In the genomic region with DNA sequence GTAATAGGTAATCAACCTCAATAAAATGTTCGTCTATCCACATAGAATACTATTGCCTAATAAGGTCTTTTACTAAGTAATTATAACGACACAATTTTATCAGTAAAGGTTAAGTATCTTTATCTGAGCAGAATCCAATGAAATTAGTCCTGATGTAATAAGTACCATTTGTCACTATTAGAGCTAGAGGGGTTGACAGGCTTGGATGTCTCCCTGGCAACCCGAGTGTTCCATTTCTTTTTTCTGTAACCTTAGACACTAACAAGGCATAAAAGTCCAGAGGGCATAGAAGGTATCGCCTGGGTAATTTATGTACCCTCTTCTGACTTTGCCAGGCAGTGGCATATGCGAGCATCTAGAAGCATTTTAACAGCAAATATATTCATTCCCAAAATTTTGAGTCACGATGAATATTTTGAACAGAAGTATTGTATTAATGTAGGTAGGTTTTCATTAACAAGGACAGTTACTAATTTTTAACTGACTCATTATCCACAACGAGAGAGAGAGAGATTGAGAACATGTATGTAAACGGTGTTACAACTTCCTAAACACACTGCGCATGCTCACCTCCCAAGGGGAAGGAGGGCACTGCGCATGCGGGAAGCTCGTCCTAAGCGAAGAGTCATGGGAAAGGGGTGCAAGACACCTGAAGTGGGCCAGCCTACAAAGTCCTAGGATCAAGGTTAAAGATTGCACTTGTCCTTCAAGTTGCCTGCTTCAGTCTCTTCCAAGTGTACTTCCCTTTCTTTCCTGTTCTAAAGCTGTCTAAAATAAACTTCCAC, we compare ENCODE assay signal across 2 cellular contexts.
TF ChIP-seq lines count a peak whose summit lies in the region.

No MANE protein-coding gene starts in this region.

TF ChIP-seq in SK-N-SH, 30 proteins besides CTCF, POLR2A, EP300 and RAD21 (continued from another document):
- TF ChIP-seq, protein P1, sequence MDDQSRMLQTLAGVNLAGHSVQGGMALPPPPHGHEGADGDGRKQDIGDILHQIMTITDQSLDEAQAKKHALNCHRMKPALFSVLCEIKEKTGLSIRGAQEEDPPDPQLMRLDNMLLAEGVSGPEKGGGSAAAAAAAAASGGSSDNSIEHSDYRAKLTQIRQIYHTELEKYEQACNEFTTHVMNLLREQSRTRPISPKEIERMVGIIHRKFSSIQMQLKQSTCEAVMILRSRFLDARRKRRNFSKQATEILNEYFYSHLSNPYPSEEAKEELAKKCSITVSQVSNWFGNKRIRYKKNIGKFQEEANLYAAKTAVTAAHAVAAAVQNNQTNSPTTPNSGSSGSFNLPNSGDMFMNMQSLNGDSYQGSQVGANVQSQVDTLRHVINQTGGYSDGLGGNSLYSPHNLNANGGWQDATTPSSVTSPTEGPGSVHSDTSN (IDR thresholded peaks at IDR 0.05): no peak
- no peak for TF ChIP-seq GABPA (IDR thresholded peaks at IDR 0.05; ENCODE audit: low read depth)
- TF ChIP-seq NFIC (IDR thresholded peaks at IDR 0.05; ENCODE audit: borderline replicate concordance): no peak
- no peak for TF ChIP-seq MEF2A (IDR thresholded peaks at IDR 0.05; ENCODE audit: borderline replicate concordance, low read depth)

TF ChIP-seq in SK-N-SH treated with all-trans-retinoic acid at 6 μM for 48 hours, 23 proteins besides CTCF, POLR2A, EP300 and RAD21 (continued from another document):
- TF ChIP-seq, protein P2, sequence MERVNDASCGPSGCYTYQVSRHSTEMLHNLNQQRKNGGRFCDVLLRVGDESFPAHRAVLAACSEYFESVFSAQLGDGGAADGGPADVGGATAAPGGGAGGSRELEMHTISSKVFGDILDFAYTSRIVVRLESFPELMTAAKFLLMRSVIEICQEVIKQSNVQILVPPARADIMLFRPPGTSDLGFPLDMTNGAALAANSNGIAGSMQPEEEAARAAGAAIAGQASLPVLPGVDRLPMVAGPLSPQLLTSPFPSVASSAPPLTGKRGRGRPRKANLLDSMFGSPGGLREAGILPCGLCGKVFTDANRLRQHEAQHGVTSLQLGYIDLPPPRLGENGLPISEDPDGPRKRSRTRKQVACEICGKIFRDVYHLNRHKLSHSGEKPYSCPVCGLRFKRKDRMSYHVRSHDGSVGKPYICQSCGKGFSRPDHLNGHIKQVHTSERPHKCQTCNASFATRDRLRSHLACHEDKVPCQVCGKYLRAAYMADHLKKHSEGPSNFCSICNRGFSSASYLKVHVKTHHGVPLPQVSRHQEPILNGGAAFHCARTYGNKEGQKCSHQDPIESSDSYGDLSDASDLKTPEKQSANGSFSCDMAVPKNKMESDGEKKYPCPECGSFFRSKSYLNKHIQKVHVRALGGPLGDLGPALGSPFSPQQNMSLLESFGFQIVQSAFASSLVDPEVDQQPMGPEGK (CRISPR knock-in tag; IDR thresholded peaks at IDR 0.05; ENCODE audit: borderline replicate concordance): no peak
- TF ChIP-seq, protein P3, sequence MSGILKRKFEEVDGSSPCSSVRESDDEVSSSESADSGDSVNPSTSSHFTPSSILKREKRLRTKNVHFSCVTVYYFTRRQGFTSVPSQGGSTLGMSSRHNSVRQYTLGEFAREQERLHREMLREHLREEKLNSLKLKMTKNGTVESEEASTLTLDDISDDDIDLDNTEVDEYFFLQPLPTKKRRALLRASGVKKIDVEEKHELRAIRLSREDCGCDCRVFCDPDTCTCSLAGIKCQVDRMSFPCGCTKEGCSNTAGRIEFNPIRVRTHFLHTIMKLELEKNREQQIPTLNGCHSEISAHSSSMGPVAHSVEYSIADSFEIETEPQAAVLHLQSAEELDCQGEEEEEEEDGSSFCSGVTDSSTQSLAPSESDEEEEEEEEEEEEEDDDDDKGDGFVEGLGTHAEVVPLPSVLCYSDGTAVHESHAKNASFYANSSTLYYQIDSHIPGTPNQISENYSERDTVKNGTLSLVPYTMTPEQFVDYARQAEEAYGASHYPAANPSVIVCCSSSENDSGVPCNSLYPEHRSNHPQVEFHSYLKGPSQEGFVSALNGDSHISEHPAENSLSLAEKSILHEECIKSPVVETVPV (CRISPR knock-in tag; IDR thresholded peaks at IDR 0.05): no peak
- TF ChIP-seq ZNF565 (CRISPR knock-in tag; conservative IDR thresholded peaks at IDR 0.05; ENCODE audit: low read depth) (no peak), ESRRG (CRISPR knock-in tag; IDR thresholded peaks at IDR 0.05) (no peak), BACH2 (CRISPR knock-in tag; IDR thresholded peaks at IDR 0.05; ENCODE audit: borderline replicate concordance) (no peak), ZFP30 (CRISPR knock-in tag; IDR thresholded peaks at IDR 0.05) (no peak), SNAI2 (CRISPR knock-in tag; IDR thresholded peaks at IDR 0.05) (no peak), ZC3H10 (CRISPR knock-in tag; IDR thresholded peaks at IDR 0.05) (no peak), GLIS3 (CRISPR knock-in tag; IDR thresholded peaks at IDR 0.05) (no peak), ZNF8 (CRISPR knock-in tag; IDR thresholded peaks at IDR 0.05) (no peak), TCF4 (CRISPR knock-in tag; IDR thresholded peaks at IDR 0.05; ENCODE audit: borderline replicate concordance) (no peak), TOX (CRISPR knock-in tag; IDR thresholded peaks at IDR 0.05; ENCODE audit: borderline replicate concordance) (no peak)
